In the genomic region with DNA sequence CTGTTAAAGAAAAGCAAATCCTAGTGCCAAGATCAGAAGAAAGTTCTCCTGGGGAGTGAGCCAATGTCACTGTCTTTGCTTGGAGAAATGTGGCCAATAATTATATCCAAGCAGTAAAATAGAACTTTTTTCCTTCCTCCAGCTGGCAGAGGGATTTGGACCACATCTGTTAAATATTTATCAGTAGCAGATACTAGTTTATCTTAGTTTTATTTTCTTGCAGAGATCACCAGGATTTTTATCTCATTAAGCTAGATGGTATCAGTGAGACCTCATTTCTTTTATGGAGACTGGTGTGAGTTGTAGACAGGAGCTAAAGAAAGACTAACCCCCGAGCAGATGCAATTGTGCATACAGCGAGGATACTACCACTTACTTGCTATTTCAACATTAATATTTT, we compare ENCODE assay signal across 25 cellular contexts.
DNase-seq lines count a peak whose midpoint lies in the region; ATAC-seq, FAIRE-seq and TF ChIP-seq lines count a peak whose summit lies in the region.
"Had no signal": no experiment of that assay in that cellular context is flagged by ENCODE, and none has a peak within 500 bp of the region (broad histone marks: within the 10 kb centered on the region; RNA-seq: fewer than 3 reads in every experiment).

No MANE protein-coding gene starts in this region.

- POLR2A ChIA-PET in H1 (lab: Charles Lee; ENCODE audit: partially characterized antibody) = no interaction called here

- TF ChIP-seq CTCF in H1 (IDR thresholded peaks at IDR 0.05; ENCODE audit: control extremely low read depth in 1 of 3, insufficient read depth in 1 of 3, low read depth in 1 of 3, low read length in 3 of 3) = no peak
- no peak for TF ChIP-seq CTCF in nephron (IDR thresholded peaks at IDR 0.05; ENCODE audit: unreplicated experiment in 3 of 3)

- no peak overlapping the region for H4K5ac ChIP-seq in H1 (ENCODE audit: insufficient read length, low read depth, low read length)

- no peak overlapping the region for H3K27ac ChIP-seq in H1 (ENCODE audit: low read depth, low read length)
- H3K27ac ChIP-seq: A549; BLaER1 treated with 17β-estradiol and CSF1 and Interleukin-3, amounts not matched to agents 10 nM and 100 nM had no signal

- DNase-seq in H1 (ENCODE audit: low read depth in 1 of 2, low spot score in 2 of 2) = no peak
- DNase-seq in fibroblast of peridontal ligament (ENCODE audit: extremely low read depth) = peak; percentile 37
- no peak for DNase-seq in natural killer cell treated with Interleukin-12 subunit alpha and Interleukin-12 subunit beta and Interleukin-15 and Interleukin-18, amount 100 ng/mL, for 72 hours (ENCODE audit: low spot score)
- DNase-seq in midbrain (lab: John Stamatoyannopoulos, UW) = no peak
- DNase-seq: 8988T; ACHN; AML-193; BE2C; CD4-positive, alpha-beta T cell; CD8-positive, alpha-beta memory T cell; DMS 273 treated with DMSO at 0.1 percent for 48 hours; DMS79; GF-D8; GOT3; H7; HCEC 1CT had no signal

- no peaks in the 10 kb centered on the region for H3K79me2 ChIP-seq in H1 (ENCODE audit: control insufficient read depth in 1 of 2, insufficient read depth in 2 of 2, low read length in 2 of 2)

- WGBS in H1 (ENCODE audit: extremely low coverage in 1 of 2, insufficient coverage in 1 of 2, insufficient read length in 1 of 2, insufficient replicate concordance in 2 of 2, low coverage in 1 of 2, low lambda C conversion rate in 2 of 2, missing lambda C conversion rate in 1 of 2), 2 experiments = 93% methylated on average over 2 of the region's 2 CpGs; no CpG with 5 or more reads in 1 of the 2 experiments

- H3K27ac Mint-ChIP-seq in nephron = peak overlapping the region in 2 of 3 experiments; percentile 6 to 56
- H3K27ac Mint-ChIP-seq in natural killer cell treated with Interleukin-12 subunit alpha and Interleukin-12 subunit beta and Interleukin-15 and Interleukin-18, amount 100 ng/mL, for 72 hours = no peak overlapping the region
- H3K27ac Mint-ChIP-seq: CD14-positive monocyte; CD4-positive, alpha-beta T cell; CD8-positive, alpha-beta memory T cell had no signal

- H3K9ac ChIP-seq in H1 (replicated peaks in 1 of 4; ENCODE audit: extremely low read depth in 1 of 4, low read depth in 3 of 4, low read length in 3 of 4) = no peak overlapping the region
- H3K9ac ChIP-seq: BLaER1 treated with 17β-estradiol and CSF1 and Interleukin-3, amounts not matched to agents 10 nM and 100 nM had no signal

- H3K27me3 ChIP-seq in H1 (replicated peaks in 1 of 4; ENCODE audit: control insufficient read depth in 3 of 4, extremely low read depth in 1 of 4, insufficient read depth in 3 of 4, low read length in 3 of 4) = no peaks in the 10 kb centered on the region
- H3K27me3 ChIP-seq: BE2C had no signal

- H4K20me1 ChIP-seq in H1 (replicated peaks in 1 of 2; ENCODE audit: control insufficient read depth in 1 of 2, insufficient read depth in 2 of 2, low read length in 2 of 2) = no peaks in the 10 kb centered on the region
- H4K20me1 ChIP-seq: BLaER1 treated with 17β-estradiol and CSF1 and Interleukin-3, amounts not matched to agents 10 nM and 100 nM had no signal

- CTCF ChIA-PET in H1 (lab: Charles Lee; ENCODE audit: partially characterized antibody) = interaction anchor here (1.2 to 2.0 kb wide), 3 partner anchors 50 to 1174 kb away, joined by 4 to 5 read pairs (median 4); no protein-coding TSS in a partner anchor

- H3K36me3 ChIP-seq in H1 (ENCODE audit: control insufficient read depth in 2 of 4, insufficient read depth in 4 of 4, low read length in 3 of 4) = no peaks in the 10 kb centered on the region
- H3K36me3 ChIP-seq: BE2C; BLaER1 treated with 17β-estradiol and CSF1 and Interleukin-3, amounts not matched to agents 10 nM and 100 nM had no signal

- H4K8ac ChIP-seq in H1 (ENCODE audit: extremely low read depth, insufficient read depth, low read length) = no peak overlapping the region

- no peaks in the 10 kb centered on the region for H3K79me1 ChIP-seq in H1 (ENCODE audit: low read depth, low read length)

- no peak overlapping the region for H3K4ac ChIP-seq in H1 (replicated peaks; ENCODE audit: insufficient read length, low read depth, low read length)

- no peak overlapping the region for H2BK12ac ChIP-seq in H1 (ENCODE audit: low read depth, low read length)

- H3K36me3 Mint-ChIP-seq in nephron (ENCODE audit: low read depth) = no peaks in the 10 kb centered on the region
- H3K36me3 Mint-ChIP-seq in natural killer cell treated with Interleukin-12 subunit alpha and Interleukin-12 subunit beta and Interleukin-15 and Interleukin-18, amount 100 ng/mL, for 72 hours = no peaks in the 10 kb centered on the region
- H3K36me3 Mint-ChIP-seq: CD14-positive monocyte; CD8-positive, alpha-beta memory T cell had no signal

- no peak overlapping the region for H2BK120ac ChIP-seq in H1 (replicated peaks; ENCODE audit: low read depth, low read length)

- no peak overlapping the region for H2AK5ac ChIP-seq in H1 (ENCODE audit: low read depth, low read length)

- no peak overlapping the region for H2BK20ac ChIP-seq in H1 (ENCODE audit: low read length)

- H3K4me2 ChIP-seq in H1 (ENCODE audit: insufficient read depth in 1 of 2, low read depth in 2 of 2, low read length in 2 of 2) = no peak overlapping the region
- H3K4me2 ChIP-seq: A549; BLaER1 treated with 17β-estradiol and CSF1 and Interleukin-3, amounts not matched to agents 10 nM and 100 nM had no signal

- no peaks in the 10 kb centered on the region for H3K9me3 ChIP-seq in H1 (ENCODE audit: insufficient read depth in 2 of 2, low read depth in 1 of 2, low read length in 1 of 2)
- H3K9me3 ChIP-seq: A549; BE2C; BLaER1 treated with 17β-estradiol and CSF1 and Interleukin-3, amounts not matched to agents 10 nM and 100 nM had no signal

- H3K18ac ChIP-seq in H1 (ENCODE audit: extremely low read depth, low read length) = no peak overlapping the region

- H3K4me3 ChIP-seq in H1 (ENCODE audit: extremely low read depth in 1 of 4, insufficient read depth in 2 of 4, low read depth in 3 of 4, low read length in 4 of 4) = no peak overlapping the region
- H3K4me3 ChIP-seq: A549; BLaER1 treated with 17β-estradiol and CSF1 and Interleukin-3, amounts not matched to agents 10 nM and 100 nM had no signal

- no peak overlapping the region for H3K4me3 Mint-ChIP-seq in nephron
- H3K4me3 Mint-ChIP-seq in natural killer cell treated with Interleukin-12 subunit alpha and Interleukin-12 subunit beta and Interleukin-15 and Interleukin-18, amount 100 ng/mL, for 72 hours = no peak overlapping the region
- H3K4me3 Mint-ChIP-seq: CD14-positive monocyte; CD4-positive, alpha-beta T cell; CD8-positive, alpha-beta memory T cell had no signal

- no peak for TF ChIP-seq POLR2A in H1 (IDR thresholded peaks at IDR 0.05; ENCODE audit: control extremely low read depth in 1 of 2, low read depth in 2 of 2, low read length in 2 of 2)

- H2BK15ac ChIP-seq in H1 (ENCODE audit: low read length) = no peak overlapping the region

- no peaks in the 10 kb centered on the region for H3K23me2 ChIP-seq in H1 (ENCODE audit: low read depth, low read length)

- H3K4me1 ChIP-seq in H1 (replicated peaks in 1 of 4; ENCODE audit: control insufficient read depth in 3 of 4, insufficient read depth in 4 of 4, low read length in 3 of 4) = peaks cover 0 to 5% (median 0%) of the 10 kb centered on the region in 4 experiments; a peak in 1 of 7 replicates
- H3K4me1 ChIP-seq: A549 had no signal

- no peak overlapping the region for H3K56ac ChIP-seq in H1 (replicated peaks; ENCODE audit: insufficient read length, low read depth, low read length)

- H3K9me3 Mint-ChIP-seq in nephron = no peaks in the 10 kb centered on the region
- H3K9me3 Mint-ChIP-seq in natural killer cell treated with Interleukin-12 subunit alpha and Interleukin-12 subunit beta and Interleukin-15 and Interleukin-18, amount 100 ng/mL, for 72 hours = no peaks in the 10 kb centered on the region
- H3K9me3 Mint-ChIP-seq: CD14-positive monocyte; CD4-positive, alpha-beta T cell; CD8-positive, alpha-beta memory T cell had no signal

- no peak overlapping the region for H2BK5ac ChIP-seq in H1 (ENCODE audit: low read depth, low read length)

- FAIRE-seq in H1 (lab: Jason Lieb, UNC) = no peak
- FAIRE-seq: A549, D721Med, GM12891, GM18507 had no signal

- 0 out of 2 replicates have a peak overlapping the region, but pooled peaks have one; percentile 13 for H2AFZ ChIP-seq in H1 (ENCODE audit: low read length)

- TF ChIP-seq EP300 in H1 (IDR thresholded peaks at IDR 0.05; ENCODE audit: borderline replicate concordance in 1 of 2, low read depth in 2 of 2, low read length in 2 of 2) = no peak

- ATAC-seq in SK-N-SH treated with all-trans-retinoic acid at 6 μM for 48 hours (no peak), HG03045 (IDR thresholded peaks at IDR 0.05; ENCODE audit: unreplicated experiment) (no peak)
- no peak for ATAC-seq in natural killer cell treated with Interleukin-12 subunit alpha and Interleukin-12 subunit beta and Interleukin-15 and Interleukin-18, amount 100 ng/mL, for 72 hours
- ATAC-seq: A549 had no signal

- H4K91ac ChIP-seq in H1 (replicated peaks; ENCODE audit: insufficient read length, low read length) = no peak overlapping the region

- H3K23ac ChIP-seq in H1 (ENCODE audit: insufficient read length) = no peak overlapping the region

- H3K4me1 Mint-ChIP-seq in nephron = peaks cover 70% of the 10 kb centered on the region
- H3K4me1 Mint-ChIP-seq in natural killer cell treated with Interleukin-12 subunit alpha and Interleukin-12 subunit beta and Interleukin-15 and Interleukin-18, amount 100 ng/mL, for 72 hours (ENCODE audit: low read depth in 2 of 2) = peaks cover 2 to 13% of the 10 kb centered on the region in 2 donors

- no peak overlapping the region for H3K14ac ChIP-seq in H1 (ENCODE audit: insufficient read length)

- TF ChIP-seq RAD21 in H1 (IDR thresholded peaks at IDR 0.05 in 1 of 2, conservative IDR thresholded peaks at IDR 0.05 in 1 of 2; ENCODE audit: low read depth in 2 of 2, low read length in 2 of 2) = no peak

- H3K27me3 Mint-ChIP-seq in nephron (ENCODE audit: low read depth) = no peaks in the 10 kb centered on the region
- peaks cover 0 to 5% of the 10 kb centered on the region in 2 donors for H3K27me3 Mint-ChIP-seq in natural killer cell treated with Interleukin-12 subunit alpha and Interleukin-12 subunit beta and Interleukin-15 and Interleukin-18, amount 100 ng/mL, for 72 hours
- H3K27me3 Mint-ChIP-seq: CD4-positive, alpha-beta T cell had no signal

TF ChIP-seq in SK-N-SH treated with all-trans-retinoic acid at 6 μM for 48 hours, 23 proteins besides CTCF, POLR2A, EP300 and RAD21:
- TF ChIP-seq TCF4 (CRISPR knock-in tag; IDR thresholded peaks at IDR 0.05; ENCODE audit: borderline replicate concordance) (peak; percentile 78; the same call in 1 of the 2 replicates), ZC3H10 (CRISPR knock-in tag; IDR thresholded peaks at IDR 0.05) (no peak), ZFP30 (CRISPR knock-in tag; IDR thresholded peaks at IDR 0.05) (no peak), CSDC2 (CRISPR knock-in tag; IDR thresholded peaks at IDR 0.05) (no peak)

TF ChIP-seq in H1, 55 proteins besides CTCF, POLR2A, EP300 and RAD21 (continues in another document):
- TF ChIP-seq CTBP2 (IDR thresholded peaks at IDR 0.05; ENCODE audit: borderline replicate concordance, insufficient read depth, insufficient read length, low read length) = no peak
- no peak for TF ChIP-seq GTF2F1 (IDR thresholded peaks at IDR 0.05; ENCODE audit: borderline replicate concordance, low read depth, low read length)
- TF ChIP-seq SAP30 (IDR thresholded peaks at IDR 0.05; ENCODE audit: insufficient read depth, insufficient replicate concordance, low read length) = no peak
- no peak for TF ChIP-seq MAFK (IDR thresholded peaks at IDR 0.05; ENCODE audit: low read depth, low read length)

Comparison
In these comparisons a context has a peak if more than half of its experiments do, and no peak if none do; other contexts are left out.
1. H3K27ac Mint-ChIP-seq: peak in nephron (2 of 3); none in natural killer cell treated with Interleukin-12 subunit alpha and Interleukin-12 subunit beta and Interleukin-15 and Interleukin-18, amount 100 ng/mL, for 72 hours (0 of 2).